ENCODE assay signal across 8 cellular contexts in the genomic region with DNA sequence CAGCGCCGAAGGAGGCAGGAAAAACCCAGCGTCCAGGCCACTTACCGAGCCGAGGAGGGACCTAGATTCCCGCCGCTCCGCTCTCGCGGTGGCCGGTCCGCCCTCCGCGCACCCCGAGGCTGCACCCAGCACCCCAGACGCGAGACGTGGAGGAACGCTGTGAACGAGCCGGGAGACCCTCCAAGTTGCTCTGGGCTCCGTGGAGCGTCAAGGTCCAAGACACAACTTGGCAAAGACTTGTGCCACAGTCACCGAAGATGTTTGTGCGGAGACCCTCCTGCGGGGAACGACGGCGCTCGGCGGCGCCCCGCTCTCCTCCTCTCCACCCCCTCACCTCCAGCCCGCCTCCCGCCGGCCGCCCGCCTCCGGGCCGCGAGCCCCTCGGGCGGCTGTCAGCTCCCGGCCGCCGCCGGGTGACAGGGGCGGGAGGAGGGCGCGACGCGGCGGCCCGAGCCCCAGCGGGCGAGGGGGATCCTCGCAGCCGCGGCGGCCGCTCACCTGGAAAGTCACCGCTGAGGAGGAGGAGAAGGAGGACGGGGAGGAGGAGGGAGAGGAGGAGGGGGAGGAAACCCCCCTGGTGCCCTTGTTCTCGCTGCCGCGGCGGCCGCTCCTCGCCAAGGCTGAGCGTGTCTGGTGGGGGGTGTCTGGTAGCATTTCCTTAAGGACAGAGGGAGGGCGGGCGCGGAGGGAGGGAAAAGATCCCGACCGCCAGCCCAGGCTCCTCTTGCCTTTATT. TPM values are rescaled to one million over a fixed set of nuclear protein-coding genes. Genes with fewer than 3 reads are reported as not detected.
DNase-seq lines count a peak whose midpoint lies in the region; ATAC-seq and TF ChIP-seq lines count a peak whose summit lies in the region.

No MANE protein-coding gene starts in this region.

- WGBS in mesodermal cell (ENCODE audit: insufficient coverage in 2 of 2), 2 experiments = 0% methylated on average over 46 to 52 of the region's 75 CpGs

- peak overlapping the region; percentile 99 for H3K27ac ChIP-seq in CD4-positive, alpha-beta memory T cell (ENCODE audit: low read depth, low read length)
- peak overlapping the region; percentile 92 for H3K27ac ChIP-seq in mesodermal cell (ENCODE audit: low read depth, low read length, severe bottlenecking)

- peak; percentile 13 for TF ChIP-seq POLR2A in NB4 (IDR thresholded peaks at IDR 0.05; ENCODE audit: extremely low read depth, insufficient read length)

- peak overlapping the region; percentile 89 to 100 (median 94) for H3K4me3 Mint-ChIP-seq in CD4-positive, alpha-beta memory T cell
- H3K4me3 Mint-ChIP-seq in effector memory CD8-positive, alpha-beta T cell = peak overlapping the region; percentile 92 to 98

- peaks cover 0 to 7% of the 10 kb centered on the region in 2 donors for H3K27me3 Mint-ChIP-seq in CD4-positive, alpha-beta memory T cell
- no peaks in the 10 kb centered on the region for H3K27me3 Mint-ChIP-seq in effector memory CD8-positive, alpha-beta T cell

- POLR2A ChIA-PET in CD4-positive, alpha-beta memory T cell (lab: Charles Lee; ENCODE audit: partially characterized antibody) = interaction anchor here (0.6 to 14.7 kb wide), 28 partner anchors 7 to 505 kb away, joined by 3 to 452 read pairs (median 9); partner anchors contain the start of genes ADAT2 and PEX3

- no peaks in the 10 kb centered on the region for H3K36me3 ChIP-seq in CD4-positive, alpha-beta memory T cell (ENCODE audit: insufficient read depth, low read length)
- no peaks in the 10 kb centered on the region for H3K36me3 ChIP-seq in mesodermal cell (ENCODE audit: control insufficient read depth, insufficient read depth, low read length)

- intact Hi-C loops in CD4-positive, alpha-beta memory T cell (cut with micrococcal nuclease) = loop anchor here (1.0 to 10.0 kb wide), 2 partner anchors 43 to 589 kb away; no protein-coding TSS in a partner anchor

- ATAC-seq in GM21447 (IDR thresholded peaks at IDR 0.05; ENCODE audit: unreplicated experiment) = peak; percentile 7
- peak; percentile 4 for ATAC-seq in effector memory CD8-positive, alpha-beta T cell (replicated peaks)

- no peaks in the 10 kb centered on the region for H3K9me3 ChIP-seq in CD4-positive, alpha-beta memory T cell (ENCODE audit: control insufficient read depth in 1 of 2, low read length in 2 of 2)
- no peaks in the 10 kb centered on the region for H3K9me3 ChIP-seq in mesodermal cell (ENCODE audit: control insufficient read depth, low read length)

- peaks cover 0 to 7% (median 0%) of the 10 kb centered on the region in 8 donors for H3K9me3 Mint-ChIP-seq in CD4-positive, alpha-beta memory T cell
- H3K9me3 Mint-ChIP-seq in effector memory CD8-positive, alpha-beta T cell = no peaks in the 10 kb centered on the region

- peaks cover 0 to 24% of the 10 kb centered on the region in 2 donors for H3K36me3 Mint-ChIP-seq in CD4-positive, alpha-beta memory T cell
- H3K36me3 Mint-ChIP-seq in effector memory CD8-positive, alpha-beta T cell (ENCODE audit: insufficient read depth) = peaks cover 55% of the 10 kb centered on the region

- H3K27me3 ChIP-seq in CD4-positive, alpha-beta memory T cell (ENCODE audit: insufficient read depth, low read length) = no peaks in the 10 kb centered on the region

- H3K27ac Mint-ChIP-seq in CD4-positive, alpha-beta memory T cell = peak overlapping the region; percentile 96 to 100 (median 98)
- peak overlapping the region; percentile 99 to 100 for H3K27ac Mint-ChIP-seq in effector memory CD8-positive, alpha-beta T cell

- CTCF ChIA-PET in CD4-positive, alpha-beta memory T cell (lab: Charles Lee; ENCODE audit: partially characterized antibody) = interaction anchor here (0.9 to 1.4 kb wide), 3 partner anchors 17 to 60 kb away, joined by 3 to 4 read pairs (median 4); no protein-coding TSS in a partner anchor

- DNase-seq in CD4-positive, alpha-beta memory T cell = peak; percentile 69 to 89 (median 73)
- peak; percentile 73 for DNase-seq in NB4 (ENCODE audit: low read depth)
- peak; percentile 84 for DNase-seq in activated CD8-positive, alpha-beta memory T cell treated with anti-CD3 and anti-CD28 coated beads for 24 hours
- DNase-seq in effector memory CD8-positive, alpha-beta T cell = peak; percentile 63 to 70 (median 69)
- DNase-seq in stimulated activated CD8-positive, alpha-beta memory T cell treated with anti-CD3 and anti-CD28 coated beads, Interleukin-4, amount 100 ng/mL, for 24 hours (ENCODE audit: low read depth) = peak; percentile 37
- DNase-seq in NCI-H128 (lab: John Stamatoyannopoulos, UW; ENCODE audit: unreplicated experiment) = no peak

- peak overlapping the region; percentile 33 to 92 for H3K4me3 ChIP-seq in CD4-positive, alpha-beta memory T cell (ENCODE audit: low read length in 2 of 2)
- H3K4me3 ChIP-seq in NB4 (ENCODE audit: low read depth, low read length) = peak overlapping the region; percentile 72
- H3K4me3 ChIP-seq in mesodermal cell (ENCODE audit: extremely low read depth, insufficient read depth, low read length, poor library complexity, severe bottlenecking) = peak overlapping the region; percentile 77

- peaks cover 40% of the 10 kb centered on the region for H3K4me1 ChIP-seq in CD4-positive, alpha-beta memory T cell (ENCODE audit: insufficient read depth, low read length)
- peaks cover 20% of the 10 kb centered on the region for H3K4me1 ChIP-seq in mesodermal cell (ENCODE audit: control insufficient read depth, insufficient read depth, low read length, poor library complexity, severe bottlenecking)

- TF ChIP-seq CTCF in NB4 (IDR thresholded peaks at IDR 0.05; ENCODE audit: low read depth, low read length) = no peak

- H3K4me1 Mint-ChIP-seq in CD4-positive, alpha-beta memory T cell = peaks cover 31 to 65% (median 39%) of the 10 kb centered on the region in 4 donors
- peaks cover 30 to 47% of the 10 kb centered on the region in 2 donors for H3K4me1 Mint-ChIP-seq in effector memory CD8-positive, alpha-beta T cell (ENCODE audit: low read depth in 2 of 2)

RNA-seq across cellular contexts. Expression of gene HIVEP2, which starts 0.6 kb away (rescaled TPM):
- 10 to 100 TPM; 90.6 to 92.7 TPM for total RNA-seq in CD4-positive, alpha-beta memory T cell
- 10 to 100 TPM in 1 of 2 donors, 1 to 10 TPM in 1; 5.0 to 22.9 TPM for polyA plus RNA-seq in CD4-positive, alpha-beta memory T cell
- polyA plus RNA-seq in mesodermal cell (2013, experiment 1 of 2) = 7.7 TPM
- polyA plus RNA-seq in mesodermal cell (2013, experiment 2 of 2) = 6.6 TPM
